ENCODE assay signal across 16 cellular contexts in genomic region chr3:180827171-180827570, GRCh38.
A peak's percentile ranks its signal among the peaks of the same experiment; 100 is the strongest.
DNase-seq lines count a peak whose midpoint lies in the region; ATAC-seq and TF ChIP-seq lines count a peak whose summit lies in the region.
"Had no signal": no experiment of that assay in that cellular context is flagged by ENCODE, and none has a peak within 500 bp of the region (broad histone marks: within the 10 kb centered on the region; RNA-seq: fewer than 3 reads in every experiment).

No MANE protein-coding gene starts in this region.

- DNase-seq in Ammon's horn (ENCODE audit: low spot score) (peak; percentile 27), NCI-H2081 treated with DMSO at 0.1 percent for 48 hours (lab: John Stamatoyannopoulos, UW) (peak; percentile 80), medulla oblongata (ENCODE audit: extremely low spot score) (peak; percentile 39), superior temporal gyrus (ENCODE audit: extremely low spot score) (peak; percentile 57), nephron progenitor cell (no peak), HEK293T (ENCODE audit: extremely low spot score) (no peak)
- DNase-seq: 8988T; C1 segment of cervical spinal cord; Caco-2; CD4-positive, CD25-positive, alpha-beta regulatory T cell; CD8-positive, alpha-beta memory T cell; HCEC 1CT; HFFc6 had no signal

- ATAC-seq in GM18519 (IDR thresholded peaks at IDR 0.05; ENCODE audit: low FRiP score, unreplicated experiment): no peak
- ATAC-seq: GM23338 had no signal

- no peak for TF ChIP-seq CTCF in nephron progenitor cell (IDR thresholded peaks at IDR 0.05)

- POLR2A ChIA-PET in HEK293T (lab: Yijun Ruan, JAX): no interaction called here

- no peak overlapping the region for H3K4me3 Mint-ChIP-seq in nephron progenitor cell
- H3K4me3 Mint-ChIP-seq: B cell; CD4-positive, CD25-positive, alpha-beta regulatory T cell; CD8-positive, alpha-beta memory T cell; GM23338; HFFc6 had no signal

- H3K4me1 Mint-ChIP-seq in nephron progenitor cell: no peaks in the 10 kb centered on the region
- H3K4me1 Mint-ChIP-seq: B cell; CD8-positive, alpha-beta memory T cell; GM23338 had no signal

- H3K9me3 Mint-ChIP-seq in nephron progenitor cell: no peaks in the 10 kb centered on the region
- H3K9me3 Mint-ChIP-seq: CD4-positive, CD25-positive, alpha-beta regulatory T cell; GM23338 had no signal

- no peaks in the 10 kb centered on the region for H3K27me3 Mint-ChIP-seq in nephron progenitor cell (ENCODE audit: low read depth, poor library complexity)
- H3K27me3 Mint-ChIP-seq: B cell; CD4-positive, CD25-positive, alpha-beta regulatory T cell had no signal

- CTCF ChIA-PET in HEK293T (lab: Yijun Ruan, JAX): no interaction called here

- H3K27ac Mint-ChIP-seq in nephron progenitor cell: no peak overlapping the region
- H3K27ac Mint-ChIP-seq: B cell; CD4-positive, CD25-positive, alpha-beta regulatory T cell; CD8-positive, alpha-beta memory T cell; GM23338; HFFc6 had no signal

- no peaks in the 10 kb centered on the region for H3K36me3 Mint-ChIP-seq in nephron progenitor cell (ENCODE audit: low read depth)
- H3K36me3 Mint-ChIP-seq: CD4-positive, CD25-positive, alpha-beta regulatory T cell; CD8-positive, alpha-beta memory T cell had no signal

TF ChIP-seq in HEK293T, 16 proteins besides CTCF, POLR2A, EP300 and RAD21:
- TF ChIP-seq FOXA1 (IDR thresholded peaks at IDR 0.05): no peak
- no peak for TF ChIP-seq BHLHE40 (IDR thresholded peaks at IDR 0.05; ENCODE audit: borderline replicate concordance)
- no peak for TF ChIP-seq ELF4 (IDR thresholded peaks at IDR 0.05)
- no peak for TF ChIP-seq FOXK2 (IDR thresholded peaks at IDR 0.05)
- TF ChIP-seq FOXM1 (IDR thresholded peaks at IDR 0.05; ENCODE audit: borderline replicate concordance): no peak
- no peak for TF ChIP-seq SUZ12 (IDR thresholded peaks at IDR 0.05)
- no peak for TF ChIP-seq LEF1 (IDR thresholded peaks at IDR 0.05; ENCODE audit: borderline replicate concordance)
- TF ChIP-seq PKNOX1 (IDR thresholded peaks at IDR 0.05): no peak
- no peak for TF ChIP-seq ZNF384 (IDR thresholded peaks at IDR 0.05)
- TF ChIP-seq TARDBP (IDR thresholded peaks at IDR 0.05): no peak

Comparison
In these comparisons a context has a peak if more than half of its experiments do, and no peak if none do; other contexts are left out.
1. DNase-seq: peak in Ammon's horn (single experiment), NCI-H2081 treated with DMSO at 0.1 percent for 48 hours (single experiment), medulla oblongata (single experiment) and superior temporal gyrus (single experiment); none in nephron progenitor cell (single experiment) and HEK293T (single experiment).